In genomic region chr10:72048450-72049124, GRCh38 we compare ENCODE assay signal across 8 cellular contexts. TPM values are rescaled to one million over a fixed set of nuclear protein-coding genes. Genes with fewer than 3 reads are reported as not detected.
DNase-seq lines count a peak whose midpoint lies in the region; ATAC-seq and TF ChIP-seq lines count a peak whose summit lies in the region.

No MANE protein-coding gene starts in this region.

- no peaks in the 10 kb centered on the region for H3K9me3 ChIP-seq in SJCRH30 (replicated peaks)

- H3K4me3 ChIP-seq in NB4 (ENCODE audit: low read depth, low read length): no peak overlapping the region
- H3K4me3 ChIP-seq in SJCRH30: no peak overlapping the region
- H3K4me3 ChIP-seq in foreskin fibroblast (ENCODE audit: low read depth in 1 of 2, low read length in 2 of 2): no peak overlapping the region

- TF ChIP-seq CTCF in C4-2B (conservative IDR thresholded peaks at IDR 0.05) (peak; percentile 100), NB4 (IDR thresholded peaks at IDR 0.05; ENCODE audit: low read depth, low read length) (peak; percentile 100), foreskin fibroblast (IDR thresholded peaks at IDR 0.05; ENCODE audit: low read depth, low read length) (peak; percentile 100)

- H3K36me3 ChIP-seq in SJCRH30: no peaks in the 10 kb centered on the region

- peaks cover 2% of the 10 kb centered on the region; the same call in 1 of the 2 replicates for H3K4me1 ChIP-seq in SJCRH30

- peak; percentile 74 for ATAC-seq in GM21526 (IDR thresholded peaks at IDR 0.05; ENCODE audit: low FRiP score, unreplicated experiment)

- TF ChIP-seq POLR2A in NB4 (IDR thresholded peaks at IDR 0.05; ENCODE audit: extremely low read depth, insufficient read length): no peak

- H3K27ac ChIP-seq in C4-2B (no peak overlapping the region), SJCRH30 (no peak overlapping the region), substantia nigra (ENCODE audit: low read depth, low read length, poor library complexity, severe bottlenecking) (peak overlapping the region; percentile 66)

- no peaks in the 10 kb centered on the region for H3K27me3 ChIP-seq in SJCRH30

- peak; percentile 92 for DNase-seq in NB4 (ENCODE audit: low read depth)
- DNase-seq in SJCRH30: peak; percentile 82 to 97
- DNase-seq in activated effector memory CD4-positive, alpha-beta T cell treated with Interleukin-2 at 50 U/mL for 16 hours: peak; percentile 80
- DNase-seq in foreskin fibroblast: peak; percentile 83 to 96
- DNase-seq in non-pigmented ciliary epithelial cell (ENCODE audit: low read depth): peak; percentile 61
- DNase-seq in substantia nigra (lab: John Stamatoyannopoulos, UW): peak; percentile 20 to 97 (median 89)

RNA-seq across cellular contexts. Expression of gene SPOCK2, which starts 39.8 kb away (rescaled TPM):
- total RNA-seq in SJCRH30 (2014; rRNA removed; shearing (Covaris generic)): 14.3 and 15.5 TPM in 2 replicates
